8 cellular contexts compared by ENCODE assay signal in genomic region chr4:80989921-80990544, GRCh38.
DNase-seq lines count a peak whose midpoint lies in the region; ATAC-seq and TF ChIP-seq lines count a peak whose summit lies in the region.

No MANE protein-coding gene starts in this region.

- H3K36me3 ChIP-seq in brain microvascular endothelial cell (replicated peaks): no peaks in the 10 kb centered on the region
- H3K36me3 ChIP-seq in tibial artery: no peaks in the 10 kb centered on the region

- H3K27ac ChIP-seq in brain microvascular endothelial cell (no peak overlapping the region), tibial artery (no peak overlapping the region)

- TF ChIP-seq CTCF in brain microvascular endothelial cell (IDR thresholded peaks at IDR 0.05; ENCODE audit: low read depth, low read length, missing control alignments) (peak; percentile 63), tibial artery (IDR thresholded peaks at IDR 0.05) (peak; percentile 49 to 51)

- DNase-seq in COLO829 (ENCODE audit: low spot score) (peak; percentile 43), NCI-H526 treated with DMSO at 0.1 percent for 48 hours (lab: John Stamatoyannopoulos, UW) (peak; percentile 25), brain microvascular endothelial cell (peak; percentile 59), kidney tubule cell (ENCODE audit: low spot score) (peak; percentile 65), tibial artery (no peak)
- DNase-seq in activated effector memory CD4-positive, alpha-beta T cell treated with Interleukin-2 at 50 U/mL for 16 hours: no peak

- no peak overlapping the region for H3K4me3 ChIP-seq in brain microvascular endothelial cell (ENCODE audit: low read depth, low read length)
- no peak overlapping the region for H3K4me3 ChIP-seq in tibial artery

- intact Hi-C loops in tibial artery (cut with DNase I; ENCODE audit: low total_unique reads): no loop called here

- no peaks in the 10 kb centered on the region for H3K27me3 ChIP-seq in brain microvascular endothelial cell (replicated peaks)
- H3K27me3 ChIP-seq in tibial artery: no peaks in the 10 kb centered on the region

- ATAC-seq in GM18861 (IDR thresholded peaks at IDR 0.05; ENCODE audit: unreplicated experiment) (peak; percentile 77), HG03342 (IDR thresholded peaks at IDR 0.05; ENCODE audit: unreplicated experiment) (peak; percentile 75)

- no peaks in the 10 kb centered on the region for H3K4me1 ChIP-seq in tibial artery

- in situ Hi-C loops in brain microvascular endothelial cell (cut with HindIII; ENCODE audit: low pct_ligation_motif_present, low sequenced_read_pairs): no loop called here

- H3K9me3 ChIP-seq in tibial artery: no peaks in the 10 kb centered on the region

Comparison
In these comparisons a context has a peak if more than half of its experiments do, and no peak if none do; other contexts are left out.
1. DNase-seq: peak in COLO829 (single experiment), NCI-H526 treated with DMSO at 0.1 percent for 48 hours (single experiment), brain microvascular endothelial cell (single experiment) and kidney tubule cell (single experiment); none in tibial artery (0 of 2) and activated effector memory CD4-positive, alpha-beta T cell treated with Interleukin-2 at 50 U/mL for 16 hours (single experiment).